ENCODE assay signal across 18 cellular contexts in genomic region chr3:160464321-160464720, GRCh38. TPM values are rescaled to one million over a fixed set of nuclear protein-coding genes. Genes with fewer than 3 reads are reported as not detected.
DNase-seq lines count a peak whose midpoint lies in the region; ATAC-seq and TF ChIP-seq lines count a peak whose summit lies in the region.
"Had no signal": no experiment of that assay in that cellular context is flagged by ENCODE, and none has a peak within 500 bp of the region (broad histone marks: within the 10 kb centered on the region; RNA-seq: fewer than 3 reads in every experiment).

No MANE protein-coding gene starts in this region.

- ATAC-seq in activated CD8-positive, alpha-beta T cell treated with anti-CD3 and anti-CD28 coated beads, Interleukin-2, amount 10 ng/mL, durations not matched to agents 7 days and 5 days, result no peak
- no peak for ATAC-seq in HG02759 (IDR thresholded peaks at IDR 0.05; ENCODE audit: unreplicated experiment)

- H3K36me3 Mint-ChIP-seq in activated CD8-positive, alpha-beta T cell treated with anti-CD3 and anti-CD28 coated beads, Interleukin-2, amount 10 ng/mL, durations not matched to agents 7 days and 5 days (ENCODE audit: low read depth), result no peaks in the 10 kb centered on the region

- TF ChIP-seq CTCF in dorsolateral prefrontal cortex (IDR thresholded peaks at IDR 0.05 in 54 of 56, conservative IDR thresholded peaks at IDR 0.05 in 2 of 56; ENCODE audit: low read depth in 1 of 56, partially characterized antibody in 56 of 56) (peak in 6 of 56 donors; percentile 7 to 21 (median 10)), right atrium auricular region (IDR thresholded peaks at IDR 0.05) (no peak)

- peaks cover 26% of the 10 kb centered on the region for H3K27me3 Mint-ChIP-seq in activated CD8-positive, alpha-beta T cell treated with anti-CD3 and anti-CD28 coated beads, Interleukin-2, amount 10 ng/mL, durations not matched to agents 7 days and 5 days (ENCODE audit: low read depth)

- no peak overlapping the region for H3K27ac Mint-ChIP-seq in activated CD8-positive, alpha-beta T cell treated with anti-CD3 and anti-CD28 coated beads, Interleukin-2, amount 10 ng/mL, durations not matched to agents 7 days and 5 days
- H3K27ac Mint-ChIP-seq: HFFc6 had no signal

- H3K4me1 ChIP-seq in right atrium auricular region, result no peaks in the 10 kb centered on the region
- H3K4me1 ChIP-seq: Caco-2 had no signal

- H3K4me3 ChIP-seq in dorsolateral prefrontal cortex (peak overlapping the region in 4 of 59 donors; percentile 1 to 37 (median 7)), right atrium auricular region (no peak overlapping the region)

- no peaks in the 10 kb centered on the region for H3K36me3 ChIP-seq in right atrium auricular region

- peaks cover 0 to 4% (median 0%) of the 10 kb centered on the region in 45 donors for H3K27me3 ChIP-seq in dorsolateral prefrontal cortex
- no peaks in the 10 kb centered on the region for H3K27me3 ChIP-seq in layer of hippocampus (ENCODE audit: control insufficient read depth, insufficient read depth, low read length)
- no peaks in the 10 kb centered on the region for H3K27me3 ChIP-seq in right atrium auricular region

- POLR2A ChIA-PET in activated CD8-positive, alpha-beta T cell treated with anti-CD3 and anti-CD28 coated beads, Interleukin-2, amount 10 ng/mL, durations not matched to agents 7 days and 5 days (lab: Charles Lee), result no interaction called here

- H3K27ac ChIP-seq in dorsolateral prefrontal cortex, result peak overlapping the region; percentile 65 to 100 (median 96)
- H3K27ac ChIP-seq in layer of hippocampus (ENCODE audit: low read depth, low read length), result peak overlapping the region; percentile 97
- H3K27ac ChIP-seq in right atrium auricular region, result no peak overlapping the region

- H3K9me3 Mint-ChIP-seq in activated CD8-positive, alpha-beta T cell treated with anti-CD3 and anti-CD28 coated beads, Interleukin-2, amount 10 ng/mL, durations not matched to agents 7 days and 5 days (ENCODE audit: insufficient read depth), result no peaks in the 10 kb centered on the region

- CTCF ChIA-PET in activated CD8-positive, alpha-beta T cell treated with anti-CD3 and anti-CD28 coated beads, Interleukin-2, amount 10 ng/mL, durations not matched to agents 7 days and 5 days (lab: Charles Lee), result interaction anchor here (1.0 kb wide), 1 partner anchor 580 kb away, joined by 5 read pairs; no protein-coding TSS in a partner anchor

- H3K9me3 ChIP-seq in right atrium auricular region, result no peaks in the 10 kb centered on the region
- H3K9me3 ChIP-seq: Caco-2 had no signal

- no peaks in the 10 kb centered on the region for H3K4me1 Mint-ChIP-seq in activated CD8-positive, alpha-beta T cell treated with anti-CD3 and anti-CD28 coated beads, Interleukin-2, amount 10 ng/mL, durations not matched to agents 7 days and 5 days (ENCODE audit: low read depth)

- H3K4me3 Mint-ChIP-seq in activated CD8-positive, alpha-beta T cell treated with anti-CD3 and anti-CD28 coated beads, Interleukin-2, amount 10 ng/mL, durations not matched to agents 7 days and 5 days, result no peak overlapping the region
- H3K4me3 Mint-ChIP-seq: HFFc6 had no signal

- in situ Hi-C loops in SK-MEL-5 (cut with HindIII; ENCODE audit: low pct_unique_long_range_greater_than_20kb, low sequenced_read_pairs), result no loop called here

- peak; percentile 8 for DNase-seq in SK-MEL-5 (ENCODE audit: low read depth, low spot score)
- DNase-seq in dorsolateral prefrontal cortex, result peak in 5 of 10 donors; percentile 43 to 80 (median 55)
- DNase-seq in putamen (ENCODE audit: low spot score), result peak; percentile 92
- no peak for DNase-seq in activated CD8-positive, alpha-beta T cell treated with anti-CD3 and anti-CD28 coated beads, Interleukin-2, amount 10 ng/mL, durations not matched to agents 7 days and 5 days
- no peak for DNase-seq in activated CD4-positive, alpha-beta T cell treated with anti-CD3 and anti-CD28 coated beads, Interleukin-2, amount 50 U/mL, for 1 hour
- no peak for DNase-seq in right atrium auricular region (ENCODE audit: low spot score)
- DNase-seq: Caco-2; DMS153; HFFc6; NCI-H1048; NCI-H1694 treated with DMSO at 0.1 percent for 48 hours; NCI-H2107; NCI-H2227 treated with DMSO at 0.1 percent for 48 hours; NCI-H524 treated with DMSO at 0.1 percent for 48 hours; NK-92 treated with Interleukin-12 subunit alpha and Interleukin-12 subunit beta, amount 100 ng/mL, for 24 hours; SHP77 treated with DMSO at 0.1 percent for 48 hours had no signal

- intact Hi-C loops in dorsolateral prefrontal cortex (cut with DNase I), result no loop called here

RNA-seq across cellular contexts. Expression of gene TRIM59, which starts 14.7 kb away (rescaled TPM):
- total RNA-seq in SK-MEL-5 (2014; rRNA removed; shearing (Covaris generic)), result 3.2 and 9.3 TPM in 2 replicates
- 1.8 and 3.7 TPM in 2 replicates for polyA plus RNA-seq in SK-MEL-5 (2015; cell fraction: cytosol; rRNA removed)
- polyA plus RNA-seq in SK-MEL-5 (2015; cell fraction: nucleus; rRNA removed), result 1.7 and 2.3 TPM in 2 replicates
- total RNA-seq in dorsolateral prefrontal cortex, result 10 to 100 TPM in 102 of 120 experiments, 1 to 10 TPM in 18; 3.4 to 93.5 (median 23.5) TPM
- total RNA-seq in activated CD8-positive, alpha-beta T cell treated with anti-CD3 and anti-CD28 coated beads, Interleukin-2, amount 10 ng/mL, durations not matched to agents 7 days and 5 days, result 10 to 100 TPM; 51.2 to 53.5 TPM
- total RNA-seq in right atrium auricular region, result under 1 TPM; 0.15 to 0.79 TPM

Comparison
In these comparisons a context has a peak if more than half of its experiments do, and no peak if none do; other contexts are left out.
1. DNase-seq: peak in SK-MEL-5 (single experiment) and putamen (single experiment); none in activated CD8-positive, alpha-beta T cell treated with anti-CD3 and anti-CD28 coated beads, Interleukin-2, amount 10 ng/mL, durations not matched to agents 7 days and 5 days (single experiment), activated CD4-positive, alpha-beta T cell treated with anti-CD3 and anti-CD28 coated beads, Interleukin-2, amount 50 U/mL, for 1 hour (single experiment) and right atrium auricular region (single experiment).
2. H3K27ac ChIP-seq: peak in dorsolateral prefrontal cortex (59 of 59) and layer of hippocampus (single experiment); none in right atrium auricular region (0 of 2).